Comparison of ENCODE assay signal across 1 cellular context in the genomic region with DNA sequence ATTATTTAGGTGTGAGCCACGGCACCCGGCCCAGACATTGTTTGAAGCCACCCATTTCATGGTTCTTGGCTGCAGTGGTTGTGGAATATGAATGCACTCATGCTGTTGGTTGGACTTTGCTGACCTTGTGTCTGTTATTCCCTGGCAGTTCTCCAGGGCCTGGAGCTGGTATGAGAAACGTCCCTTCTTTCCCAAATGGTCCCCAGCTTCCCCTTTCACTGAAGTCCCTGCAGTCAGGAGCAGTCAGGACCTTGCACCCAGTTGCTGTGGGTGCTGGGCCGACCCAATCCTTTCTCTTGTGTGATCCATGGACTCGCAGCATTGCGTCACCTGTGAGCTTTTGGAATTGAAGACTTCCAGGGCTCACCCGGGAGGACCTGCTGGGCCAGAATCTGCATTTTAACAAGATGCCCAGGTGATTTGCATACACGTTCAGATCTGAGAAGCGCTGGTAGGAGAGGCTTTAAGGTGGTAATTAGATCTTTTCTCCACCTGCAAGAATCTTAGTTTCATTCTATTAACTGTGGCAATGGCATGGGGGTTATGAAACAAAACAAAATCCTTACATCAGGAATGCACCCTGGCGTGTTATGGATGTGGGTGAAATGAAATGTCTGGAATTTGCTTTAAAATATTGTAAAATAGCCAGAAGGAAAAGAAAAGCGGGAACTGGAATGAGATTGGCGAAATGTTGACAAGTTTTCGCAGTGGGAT.
TF ChIP-seq lines count a peak whose summit lies in the region.
"Not testable (repeated sequence)": the region's sequence is repeated elsewhere in the genome, so short reads cannot be mapped to it uniquely, and the experiment has no call there.

No MANE protein-coding gene starts in this region.

TF ChIP-seq in HepG2, 621 proteins besides CTCF, POLR2A, EP300 and RAD21 (continued from another document and continues in another):
- TF ChIP-seq, protein P1, sequence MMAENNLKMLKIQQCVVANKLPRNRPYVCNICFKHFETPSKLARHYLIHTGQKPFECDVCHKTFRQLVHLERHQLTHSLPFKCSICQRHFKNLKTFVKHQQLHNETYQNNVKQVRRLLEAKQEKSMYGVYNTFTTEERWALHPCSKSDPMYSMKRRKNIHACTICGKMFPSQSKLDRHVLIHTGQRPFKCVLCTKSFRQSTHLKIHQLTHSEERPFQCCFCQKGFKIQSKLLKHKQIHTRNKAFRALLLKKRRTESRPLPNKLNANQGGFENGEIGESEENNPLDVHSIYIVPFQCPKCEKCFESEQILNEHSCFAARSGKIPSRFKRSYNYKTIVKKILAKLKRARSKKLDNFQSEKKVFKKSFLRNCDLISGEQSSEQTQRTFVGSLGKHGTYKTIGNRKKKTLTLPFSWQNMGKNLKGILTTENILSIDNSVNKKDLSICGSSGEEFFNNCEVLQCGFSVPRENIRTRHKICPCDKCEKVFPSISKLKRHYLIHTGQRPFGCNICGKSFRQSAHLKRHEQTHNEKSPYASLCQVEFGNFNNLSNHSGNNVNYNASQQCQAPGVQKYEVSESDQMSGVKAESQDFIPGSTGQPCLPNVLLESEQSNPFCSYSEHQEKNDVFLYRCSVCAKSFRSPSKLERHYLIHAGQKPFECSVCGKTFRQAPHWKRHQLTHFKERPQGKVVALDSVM (CRISPR knock-in tag; IDR thresholded peaks at IDR 0.05): peak; percentile 72
- TF ChIP-seq TGIF2 (CRISPR knock-in tag; IDR thresholded peaks at IDR 0.05) (peak; percentile 41; the same call in 1 of the 2 replicates), HOXA3 (CRISPR knock-in tag; IDR thresholded peaks at IDR 0.05) (peak; percentile 94), RFXAP (CRISPR knock-in tag; IDR thresholded peaks at IDR 0.05; ENCODE audit: borderline replicate concordance) (peak; percentile 85; the same call in 1 of the 2 replicates), SOX6 (CRISPR knock-in tag; IDR thresholded peaks at IDR 0.05) (peak; percentile 93), ATF7 (IDR thresholded peaks at IDR 0.05) (peak; percentile 64), ATF7 (CRISPR knock-in tag; IDR thresholded peaks at IDR 0.05) (peak; percentile 93), SP140L (CRISPR knock-in tag; IDR thresholded peaks at IDR 0.05; ENCODE audit: borderline replicate concordance) (peak; percentile 74), ZSCAN31 (CRISPR knock-in tag; IDR thresholded peaks at IDR 0.05; ENCODE audit: low read depth) (0 out of 2 replicates have a peak, but pooled peaks have one; percentile 66), ZNF747 (CRISPR knock-in tag; IDR thresholded peaks at IDR 0.05; ENCODE audit: borderline replicate concordance) (peak; percentile 41; the same call in 1 of the 2 replicates), ZNF430 (CRISPR knock-in tag; IDR thresholded peaks at IDR 0.05) (peak; percentile 92), ZNF605 (CRISPR knock-in tag; IDR thresholded peaks at IDR 0.05) (peak; percentile 87; the same call in 1 of the 2 replicates), RCOR2 (CRISPR knock-in tag; IDR thresholded peaks at IDR 0.05) (peak; percentile 64), ZNF777 (CRISPR knock-in tag; IDR thresholded peaks at IDR 0.05) (peak; percentile 32; the same call in 1 of the 2 replicates), FOXO1 (CRISPR knock-in tag; IDR thresholded peaks at IDR 0.05) (peak; percentile 78; the same call in 1 of the 2 replicates), ZNF350 (CRISPR knock-in tag; IDR thresholded peaks at IDR 0.05; ENCODE audit: borderline replicate concordance, low read depth) (peak; percentile 93; the same call in 1 of the 2 replicates), RXRA (CRISPR knock-in tag; IDR thresholded peaks at IDR 0.05) (peak; percentile 88), ARNTL (CRISPR knock-in tag; IDR thresholded peaks at IDR 0.05) (0 out of 2 replicates have a peak, but pooled peaks have one; percentile 44), ZMYM3 (CRISPR knock-in tag; IDR thresholded peaks at IDR 0.05) (peak; percentile 98), SPEN (CRISPR knock-in tag; IDR thresholded peaks at IDR 0.05; ENCODE audit: low read depth) (peak; percentile 85), POGZ (CRISPR knock-in tag; IDR thresholded peaks at IDR 0.05) (peak; percentile 83), NFKBIZ (CRISPR knock-in tag; IDR thresholded peaks at IDR 0.05) (0 out of 2 replicates have a peak, but pooled peaks have one; percentile 42), NR2C2 (CRISPR knock-in tag; IDR thresholded peaks at IDR 0.05; ENCODE audit: borderline replicate concordance) (peak; percentile 48; the same call in 1 of the 2 replicates), ZBTB21 (CRISPR knock-in tag; IDR thresholded peaks at IDR 0.05) (peak; percentile 57; the same call in 1 of the 2 replicates), ZFY (CRISPR knock-in tag; IDR thresholded peaks at IDR 0.05) (peak; percentile 71), PHF21A (CRISPR knock-in tag; IDR thresholded peaks at IDR 0.05) (peak; percentile 98; the same call in 1 of the 2 replicates), MIER3 (CRISPR knock-in tag; IDR thresholded peaks at IDR 0.05; ENCODE audit: borderline replicate concordance) (peak; percentile 91; the same call in 1 of the 2 replicates), ZSCAN25 (CRISPR knock-in tag; IDR thresholded peaks at IDR 0.05) (peak; percentile 75; the same call in 1 of the 2 replicates), ZNF792 (CRISPR knock-in tag; IDR thresholded peaks at IDR 0.05) (peak; percentile 75; the same call in 1 of the 2 replicates), POLR2G (IDR thresholded peaks at IDR 0.05; ENCODE audit: low read depth, low read length) (0 out of 2 replicates have a peak, but pooled peaks have one; percentile 34), KLF11 (CRISPR knock-in tag; IDR thresholded peaks at IDR 0.05) (peak; percentile 82), MYC (CRISPR knock-in tag; IDR thresholded peaks at IDR 0.05; ENCODE audit: borderline replicate concordance) (peak; percentile 38; the same call in 1 of the 2 replicates), HDAC2 (CRISPR knock-in tag; IDR thresholded peaks at IDR 0.05) (peak; percentile 93), KDM3A (CRISPR knock-in tag; IDR thresholded peaks at IDR 0.05; ENCODE audit: low read depth) (peak; percentile 63; the same call in 1 of the 2 replicates), CREM (IDR thresholded peaks at IDR 0.05) (peak; percentile 62; the same call in 1 of the 2 replicates), ZMYM2 (CRISPR knock-in tag; IDR thresholded peaks at IDR 0.05) (peak; percentile 90), FOXA3 (CRISPR knock-in tag; IDR thresholded peaks at IDR 0.05) (peak; percentile 71), ZNF629 (CRISPR knock-in tag; conservative IDR thresholded peaks at IDR 0.05) (peak; percentile 95), ESRRA (CRISPR knock-in tag; IDR thresholded peaks at IDR 0.05; ENCODE audit: low read depth) (peak; percentile 81; the same call in 1 of the 2 replicates)
- not testable (repeated sequence) for TF ChIP-seq SOX6 (IDR thresholded peaks at IDR 0.05); CREM (CRISPR knock-in tag; IDR thresholded peaks at IDR 0.05)
- TF ChIP-seq, protein P2, sequence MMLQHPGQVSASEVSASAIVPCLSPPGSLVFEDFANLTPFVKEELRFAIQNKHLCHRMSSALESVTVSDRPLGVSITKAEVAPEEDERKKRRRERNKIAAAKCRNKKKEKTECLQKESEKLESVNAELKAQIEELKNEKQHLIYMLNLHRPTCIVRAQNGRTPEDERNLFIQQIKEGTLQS (CRISPR knock-in tag; IDR thresholded peaks at IDR 0.05): peak; percentile 96
- TF ChIP-seq, protein P3, sequence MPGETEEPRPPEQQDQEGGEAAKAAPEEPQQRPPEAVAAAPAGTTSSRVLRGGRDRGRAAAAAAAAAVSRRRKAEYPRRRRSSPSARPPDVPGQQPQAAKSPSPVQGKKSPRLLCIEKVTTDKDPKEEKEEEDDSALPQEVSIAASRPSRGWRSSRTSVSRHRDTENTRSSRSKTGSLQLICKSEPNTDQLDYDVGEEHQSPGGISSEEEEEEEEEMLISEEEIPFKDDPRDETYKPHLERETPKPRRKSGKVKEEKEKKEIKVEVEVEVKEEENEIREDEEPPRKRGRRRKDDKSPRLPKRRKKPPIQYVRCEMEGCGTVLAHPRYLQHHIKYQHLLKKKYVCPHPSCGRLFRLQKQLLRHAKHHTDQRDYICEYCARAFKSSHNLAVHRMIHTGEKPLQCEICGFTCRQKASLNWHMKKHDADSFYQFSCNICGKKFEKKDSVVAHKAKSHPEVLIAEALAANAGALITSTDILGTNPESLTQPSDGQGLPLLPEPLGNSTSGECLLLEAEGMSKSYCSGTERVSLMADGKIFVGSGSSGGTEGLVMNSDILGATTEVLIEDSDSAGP (CRISPR knock-in tag; IDR thresholded peaks at IDR 0.05; ENCODE audit: borderline replicate concordance): peak; percentile 82
- TF ChIP-seq, protein P4, sequence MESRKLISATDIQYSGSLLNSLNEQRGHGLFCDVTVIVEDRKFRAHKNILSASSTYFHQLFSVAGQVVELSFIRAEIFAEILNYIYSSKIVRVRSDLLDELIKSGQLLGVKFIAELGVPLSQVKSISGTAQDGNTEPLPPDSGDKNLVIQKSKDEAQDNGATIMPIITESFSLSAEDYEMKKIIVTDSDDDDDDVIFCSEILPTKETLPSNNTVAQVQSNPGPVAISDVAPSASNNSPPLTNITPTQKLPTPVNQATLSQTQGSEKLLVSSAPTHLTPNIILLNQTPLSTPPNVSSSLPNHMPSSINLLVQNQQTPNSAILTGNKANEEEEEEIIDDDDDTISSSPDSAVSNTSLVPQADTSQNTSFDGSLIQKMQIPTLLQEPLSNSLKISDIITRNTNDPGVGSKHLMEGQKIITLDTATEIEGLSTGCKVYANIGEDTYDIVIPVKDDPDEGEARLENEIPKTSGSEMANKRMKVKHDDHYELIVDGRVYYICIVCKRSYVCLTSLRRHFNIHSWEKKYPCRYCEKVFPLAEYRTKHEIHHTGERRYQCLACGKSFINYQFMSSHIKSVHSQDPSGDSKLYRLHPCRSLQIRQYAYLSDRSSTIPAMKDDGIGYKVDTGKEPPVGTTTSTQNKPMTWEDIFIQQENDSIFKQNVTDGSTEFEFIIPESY (CRISPR knock-in tag; IDR thresholded peaks at IDR 0.05): 0 out of 2 replicates have a peak, but pooled peaks have one; percentile 30
- TF ChIP-seq, protein P5, sequence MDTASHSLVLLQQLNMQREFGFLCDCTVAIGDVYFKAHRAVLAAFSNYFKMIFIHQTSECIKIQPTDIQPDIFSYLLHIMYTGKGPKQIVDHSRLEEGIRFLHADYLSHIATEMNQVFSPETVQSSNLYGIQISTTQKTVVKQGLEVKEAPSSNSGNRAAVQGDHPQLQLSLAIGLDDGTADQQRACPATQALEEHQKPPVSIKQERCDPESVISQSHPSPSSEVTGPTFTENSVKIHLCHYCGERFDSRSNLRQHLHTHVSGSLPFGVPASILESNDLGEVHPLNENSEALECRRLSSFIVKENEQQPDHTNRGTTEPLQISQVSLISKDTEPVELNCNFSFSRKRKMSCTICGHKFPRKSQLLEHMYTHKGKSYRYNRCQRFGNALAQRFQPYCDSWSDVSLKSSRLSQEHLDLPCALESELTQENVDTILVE (CRISPR knock-in tag; IDR thresholded peaks at IDR 0.05): peak; percentile 58
- TF ChIP-seq, protein P6, sequence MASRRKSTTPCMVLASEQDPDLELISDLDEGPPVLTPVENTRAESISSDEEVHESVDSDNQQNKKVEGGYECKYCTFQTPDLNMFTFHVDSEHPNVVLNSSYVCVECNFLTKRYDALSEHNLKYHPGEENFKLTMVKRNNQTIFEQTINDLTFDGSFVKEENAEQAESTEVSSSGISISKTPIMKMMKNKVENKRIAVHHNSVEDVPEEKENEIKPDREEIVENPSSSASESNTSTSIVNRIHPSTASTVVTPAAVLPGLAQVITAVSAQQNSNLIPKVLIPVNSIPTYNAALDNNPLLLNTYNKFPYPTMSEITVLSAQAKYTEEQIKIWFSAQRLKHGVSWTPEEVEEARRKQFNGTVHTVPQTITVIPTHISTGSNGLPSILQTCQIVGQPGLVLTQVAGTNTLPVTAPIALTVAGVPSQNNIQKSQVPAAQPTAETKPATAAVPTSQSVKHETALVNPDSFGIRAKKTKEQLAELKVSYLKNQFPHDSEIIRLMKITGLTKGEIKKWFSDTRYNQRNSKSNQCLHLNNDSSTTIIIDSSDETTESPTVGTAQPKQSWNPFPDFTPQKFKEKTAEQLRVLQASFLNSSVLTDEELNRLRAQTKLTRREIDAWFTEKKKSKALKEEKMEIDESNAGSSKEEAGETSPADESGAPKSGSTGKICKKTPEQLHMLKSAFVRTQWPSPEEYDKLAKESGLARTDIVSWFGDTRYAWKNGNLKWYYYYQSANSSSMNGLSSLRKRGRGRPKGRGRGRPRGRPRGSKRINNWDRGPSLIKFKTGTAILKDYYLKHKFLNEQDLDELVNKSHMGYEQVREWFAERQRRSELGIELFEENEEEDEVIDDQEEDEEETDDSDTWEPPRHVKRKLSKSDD (CRISPR knock-in tag; IDR thresholded peaks at IDR 0.05; ENCODE audit: low read depth): 0 out of 2 replicates have a peak, but pooled peaks have one; percentile 16
- TF ChIP-seq, protein P7, sequence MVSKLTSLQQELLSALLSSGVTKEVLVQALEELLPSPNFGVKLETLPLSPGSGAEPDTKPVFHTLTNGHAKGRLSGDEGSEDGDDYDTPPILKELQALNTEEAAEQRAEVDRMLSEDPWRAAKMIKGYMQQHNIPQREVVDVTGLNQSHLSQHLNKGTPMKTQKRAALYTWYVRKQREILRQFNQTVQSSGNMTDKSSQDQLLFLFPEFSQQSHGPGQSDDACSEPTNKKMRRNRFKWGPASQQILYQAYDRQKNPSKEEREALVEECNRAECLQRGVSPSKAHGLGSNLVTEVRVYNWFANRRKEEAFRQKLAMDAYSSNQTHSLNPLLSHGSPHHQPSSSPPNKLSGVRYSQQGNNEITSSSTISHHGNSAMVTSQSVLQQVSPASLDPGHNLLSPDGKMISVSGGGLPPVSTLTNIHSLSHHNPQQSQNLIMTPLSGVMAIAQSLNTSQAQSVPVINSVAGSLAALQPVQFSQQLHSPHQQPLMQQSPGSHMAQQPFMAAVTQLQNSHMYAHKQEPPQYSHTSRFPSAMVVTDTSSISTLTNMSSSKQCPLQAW (CRISPR knock-in tag; IDR thresholded peaks at IDR 0.05): peak; percentile 81
- TF ChIP-seq, protein P8, sequence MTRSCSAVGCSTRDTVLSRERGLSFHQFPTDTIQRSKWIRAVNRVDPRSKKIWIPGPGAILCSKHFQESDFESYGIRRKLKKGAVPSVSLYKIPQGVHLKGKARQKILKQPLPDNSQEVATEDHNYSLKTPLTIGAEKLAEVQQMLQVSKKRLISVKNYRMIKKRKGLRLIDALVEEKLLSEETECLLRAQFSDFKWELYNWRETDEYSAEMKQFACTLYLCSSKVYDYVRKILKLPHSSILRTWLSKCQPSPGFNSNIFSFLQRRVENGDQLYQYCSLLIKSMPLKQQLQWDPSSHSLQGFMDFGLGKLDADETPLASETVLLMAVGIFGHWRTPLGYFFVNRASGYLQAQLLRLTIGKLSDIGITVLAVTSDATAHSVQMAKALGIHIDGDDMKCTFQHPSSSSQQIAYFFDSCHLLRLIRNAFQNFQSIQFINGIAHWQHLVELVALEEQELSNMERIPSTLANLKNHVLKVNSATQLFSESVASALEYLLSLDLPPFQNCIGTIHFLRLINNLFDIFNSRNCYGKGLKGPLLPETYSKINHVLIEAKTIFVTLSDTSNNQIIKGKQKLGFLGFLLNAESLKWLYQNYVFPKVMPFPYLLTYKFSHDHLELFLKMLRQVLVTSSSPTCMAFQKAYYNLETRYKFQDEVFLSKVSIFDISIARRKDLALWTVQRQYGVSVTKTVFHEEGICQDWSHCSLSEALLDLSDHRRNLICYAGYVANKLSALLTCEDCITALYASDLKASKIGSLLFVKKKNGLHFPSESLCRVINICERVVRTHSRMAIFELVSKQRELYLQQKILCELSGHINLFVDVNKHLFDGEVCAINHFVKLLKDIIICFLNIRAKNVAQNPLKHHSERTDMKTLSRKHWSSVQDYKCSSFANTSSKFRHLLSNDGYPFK (CRISPR knock-in tag; IDR thresholded peaks at IDR 0.05; ENCODE audit: borderline replicate concordance): peak; percentile 60; the same call in 1 of the 2 replicates
